In the genomic region with DNA sequence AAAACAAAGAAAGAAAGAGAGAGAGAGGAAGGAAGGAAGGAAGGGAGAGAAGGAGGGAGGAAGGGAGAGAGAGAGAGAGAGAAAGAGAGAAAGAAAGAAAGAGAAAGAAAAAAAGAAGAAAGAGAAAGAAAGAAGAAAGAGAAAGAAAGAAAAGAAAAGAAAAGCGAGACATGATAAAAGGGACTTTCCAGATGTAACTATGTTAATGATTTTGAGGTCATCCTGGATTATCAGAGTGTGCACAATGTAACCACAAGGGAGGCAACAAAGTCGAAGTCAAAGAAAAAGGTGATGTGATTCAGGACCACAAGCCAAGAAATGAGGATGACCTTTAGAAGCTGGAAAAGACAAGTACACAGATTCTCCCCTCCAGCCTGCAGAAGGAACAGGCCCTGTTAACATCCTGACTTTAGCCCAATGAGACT, we compare ENCODE assay signal across 23 cellular contexts. TPM values are rescaled to one million over a fixed set of nuclear protein-coding genes. Genes with fewer than 3 reads are reported as not detected.
DNase-seq lines count a peak whose midpoint lies in the region; ATAC-seq and TF ChIP-seq lines count a peak whose summit lies in the region.
"Had no signal": no experiment of that assay in that cellular context is flagged by ENCODE, and none has a peak within 500 bp of the region (broad histone marks: within the 10 kb centered on the region; RNA-seq: fewer than 3 reads in every experiment).

No MANE protein-coding gene starts in this region.

- in situ Hi-C loops in transverse colon (cut with MboI; ENCODE audit: low pct_ligation_motif_present in 1 of 4, low pct_unique_long_range_greater_than_20kb in 1 of 4, low sequenced_read_pairs in 3 of 4), result no loop called here

- no peak for TF ChIP-seq EP300 in transverse colon (IDR thresholded peaks at IDR 0.05; ENCODE audit: low read depth)

- H3K9me3 ChIP-seq in transverse colon, result no peaks in the 10 kb centered on the region
- H3K9me3 ChIP-seq: body of pancreas, Caco-2, upper lobe of right lung had no signal

- no peak overlapping the region for H3K4me3 Mint-ChIP-seq in activated CD4-positive, alpha-beta T cell treated with anti-CD3 and anti-CD28 coated beads for 36 hours
- H3K4me3 Mint-ChIP-seq in nephron progenitor cell, result no peak overlapping the region
- H3K4me3 Mint-ChIP-seq: activated naive CD8-positive, alpha-beta T cell; neural crest cell had no signal

- no peaks in the 10 kb centered on the region for H3K9me3 Mint-ChIP-seq in activated CD4-positive, alpha-beta T cell treated with anti-CD3 and anti-CD28 coated beads for 36 hours (ENCODE audit: low read depth)
- no peaks in the 10 kb centered on the region for H3K9me3 Mint-ChIP-seq in nephron progenitor cell
- H3K9me3 Mint-ChIP-seq: neural crest cell had no signal

- H3K4me1 Mint-ChIP-seq in activated CD4-positive, alpha-beta T cell treated with anti-CD3 and anti-CD28 coated beads for 36 hours, result peaks cover 10% of the 10 kb centered on the region
- peaks cover 17% of the 10 kb centered on the region for H3K4me1 Mint-ChIP-seq in nephron progenitor cell
- H3K4me1 Mint-ChIP-seq: neural crest cell had no signal

- TF ChIP-seq POLR2A in transverse colon (IDR thresholded peaks at IDR 0.05), result no peak

- no peaks in the 10 kb centered on the region for H3K36me3 ChIP-seq in transverse colon
- H3K36me3 ChIP-seq: upper lobe of right lung had no signal

- DNase-seq in activated CD4-positive, alpha-beta T cell treated with anti-CD3 and anti-CD28 coated beads for 36 hours, result no peak
- DNase-seq in activated CD4-positive, alpha-beta T cell treated with anti-CD3 and anti-CD28 coated beads, Interleukin-2, amount 50 U/mL, for 48 hours, result no peak
- peak; percentile 40 for DNase-seq in Daoy (ENCODE audit: low read depth)
- peak; percentile 5 for DNase-seq in RPMI7951 (ENCODE audit: low read depth)
- no peak for DNase-seq in nephron progenitor cell
- no peak for DNase-seq in NCI-H1436 treated with DMSO at 0.1 percent for 48 hours (lab: John Stamatoyannopoulos, UW)
- no peak for DNase-seq in transverse colon
- no peak for DNase-seq in H4 (ENCODE audit: low spot score)
- DNase-seq: 8988T, Caco-2, glutamatergic neuron, NCI-H1694 treated with DMSO at 0.1 percent for 48 hours, NCI-H69, upper lobe of right lung had no signal

- peak; percentile 87 for ATAC-seq in activated CD4-positive, alpha-beta T cell treated with anti-CD3 and anti-CD28 coated beads for 36 hours
- ATAC-seq: body of pancreas, Right ventricle myocardium inferior, upper lobe of right lung had no signal

- TF ChIP-seq CTCF in nephron progenitor cell (IDR thresholded peaks at IDR 0.05) (no peak), transverse colon (IDR thresholded peaks at IDR 0.05) (no peak)

- no peaks in the 10 kb centered on the region for H3K36me3 Mint-ChIP-seq in activated CD4-positive, alpha-beta T cell treated with anti-CD3 and anti-CD28 coated beads for 36 hours (ENCODE audit: low read depth)
- H3K36me3 Mint-ChIP-seq in nephron progenitor cell (ENCODE audit: low read depth), result no peaks in the 10 kb centered on the region
- H3K36me3 Mint-ChIP-seq: activated naive CD8-positive, alpha-beta T cell had no signal

- no peak overlapping the region for H3K4me3 ChIP-seq in transverse colon
- H3K4me3 ChIP-seq: body of pancreas, upper lobe of right lung had no signal

- peaks cover 40% of the 10 kb centered on the region for H3K27me3 ChIP-seq in transverse colon
- H3K27me3 ChIP-seq: body of pancreas had no signal

- H3K27ac Mint-ChIP-seq in activated CD4-positive, alpha-beta T cell treated with anti-CD3 and anti-CD28 coated beads for 36 hours, result no peak overlapping the region
- peak overlapping the region; percentile 87 for H3K27ac Mint-ChIP-seq in nephron progenitor cell
- H3K27ac Mint-ChIP-seq: activated naive CD8-positive, alpha-beta T cell; progenitor cell of endocrine pancreas had no signal

- CTCF ChIA-PET in activated CD4-positive, alpha-beta T cell treated with anti-CD3 and anti-CD28 coated beads for 36 hours (lab: Charles Lee), result no interaction called here

- H3K27ac ChIP-seq in transverse colon, result no peak overlapping the region
- H3K27ac ChIP-seq: body of pancreas, HL-60, upper lobe of right lung had no signal

- no peaks in the 10 kb centered on the region for H3K4me1 ChIP-seq in transverse colon
- H3K4me1 ChIP-seq: body of pancreas, upper lobe of right lung had no signal

- POLR2A ChIA-PET in activated CD4-positive, alpha-beta T cell treated with anti-CD3 and anti-CD28 coated beads for 36 hours (lab: Charles Lee), result interaction anchor here (0.6 kb wide), 2 partner anchors 9 to 142 kb away, joined by 5 to 7 read pairs; no protein-coding TSS in a partner anchor

- WGBS in transverse colon (ENCODE audit: low coverage in 1 of 2), 2 donors, result 40 to 57% methylated on average over 1 to 2 of the region's 2 CpGs

- H3K27me3 Mint-ChIP-seq in activated CD4-positive, alpha-beta T cell treated with anti-CD3 and anti-CD28 coated beads for 36 hours, result peaks cover 20% of the 10 kb centered on the region
- peaks cover under 1% of the 10 kb centered on the region for H3K27me3 Mint-ChIP-seq in nephron progenitor cell (ENCODE audit: low read depth, poor library complexity)

- intact Hi-C loops in activated CD4-positive, alpha-beta T cell treated with anti-CD3 and anti-CD28 coated beads for 36 hours (cut with DNase I, micrococcal nuclease), result no loop called here
- intact Hi-C loops in transverse colon (cut with DNase I; ENCODE audit: low total_unique reads), result no loop called here

RNA-seq across cellular contexts. Expression of gene PAX2, which starts 48.9 kb away (rescaled TPM):
- total RNA-seq in activated CD4-positive, alpha-beta T cell treated with anti-CD3 and anti-CD28 coated beads for 36 hours, result under 1 TPM; 0.05 to 0.09 TPM
- total RNA-seq in Daoy (2014; rRNA removed; shearing (Covaris generic)), result not detected in 2 replicates
- total RNA-seq in RPMI7951 (2014; rRNA removed; shearing (Covaris generic)), result not detected in 2 replicates
- not detected for total RNA-seq in transverse colon
- total RNA-seq in H4 (2014; rRNA removed; shearing (Covaris generic)), result not detected in 2 replicates
- total RNA-seq: fibroblast of lung, MCF 10A, progenitor cell of endocrine pancreas, Right ventricle myocardium inferior, skeletal muscle tissue, upper lobe of right lung had no signal

Comparison
In these comparisons a context has a peak if more than half of its experiments do, and no peak if none do; other contexts are left out.
1. DNase-seq: peak in Daoy (single experiment) and RPMI7951 (single experiment); none in activated CD4-positive, alpha-beta T cell treated with anti-CD3 and anti-CD28 coated beads for 36 hours (single experiment), activated CD4-positive, alpha-beta T cell treated with anti-CD3 and anti-CD28 coated beads, Interleukin-2, amount 50 U/mL, for 48 hours (0 of 2), nephron progenitor cell (single experiment), NCI-H1436 treated with DMSO at 0.1 percent for 48 hours (single experiment), transverse colon (single experiment) and H4 (single experiment).